Comparison of ENCODE assay signal across 9 cellular contexts in the genomic region with DNA sequence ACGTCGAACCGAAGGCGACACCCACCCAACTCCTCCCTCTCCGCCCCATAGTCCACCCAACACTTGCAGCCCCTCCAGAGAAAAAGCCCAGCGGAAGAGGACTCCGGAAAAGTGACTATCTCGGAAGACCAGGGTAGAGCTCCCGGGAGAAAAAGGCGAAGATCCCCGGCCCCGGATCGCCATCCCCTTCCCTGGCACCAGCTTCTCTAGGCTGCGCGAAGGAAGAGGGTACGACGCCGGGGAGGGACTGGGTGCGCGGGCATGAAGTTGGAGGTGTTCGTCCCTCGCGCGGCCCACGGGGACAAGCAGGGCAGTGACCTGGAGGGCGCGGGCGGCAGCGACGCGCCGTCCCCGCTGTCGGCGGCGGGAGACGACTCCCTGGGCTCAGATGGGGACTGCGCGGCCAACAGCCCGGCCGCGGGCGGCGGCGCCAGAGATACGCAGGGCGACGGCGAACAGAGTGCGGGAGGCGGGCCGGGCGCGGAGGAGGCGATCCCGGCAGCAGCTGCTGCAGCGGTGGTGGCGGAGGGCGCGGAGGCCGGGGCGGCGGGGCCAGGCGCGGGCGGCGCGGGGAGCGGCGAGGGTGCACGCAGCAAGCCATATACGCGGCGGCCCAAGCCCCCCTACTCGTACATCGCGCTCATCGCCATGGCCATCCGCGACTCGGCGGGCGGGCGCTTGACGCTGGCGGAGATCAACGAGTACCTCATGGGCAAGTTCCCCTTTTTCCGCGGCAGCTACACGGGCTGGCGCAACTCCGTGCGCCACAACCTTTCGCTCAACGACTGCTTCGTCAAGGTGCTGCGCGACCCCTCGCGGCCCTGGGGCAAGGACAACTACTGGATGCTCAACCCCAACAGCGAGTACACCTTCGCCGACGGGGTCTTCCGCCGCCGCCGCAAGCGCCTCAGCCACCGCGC. TPM values are rescaled to one million over a fixed set of nuclear protein-coding genes. Genes with fewer than 3 reads are reported as not detected.
DNase-seq lines count a peak whose midpoint lies in the region; ATAC-seq and TF ChIP-seq lines count a peak whose summit lies in the region.
"Had no signal": no experiment of that assay in that cellular context is flagged by ENCODE, and none has a peak within 500 bp of the region (broad histone marks: within the 10 kb centered on the region; RNA-seq: fewer than 3 reads in every experiment).

No MANE protein-coding gene starts in this region.

- peaks cover 5 to 18% of the 10 kb centered on the region in 2 donors for H3K4me1 ChIP-seq in gastrocnemius medialis

- DNase-seq in SIG-M5 treated with dmso at 0.1 percent for 504 hours (lab: John Stamatoyannopoulos, UW; ENCODE audit: unreplicated experiment) (peak; percentile 46), SIG-M5 (lab: John Stamatoyannopoulos, UW) (no peak), foreskin melanocyte (peak; percentile 25), gastrocnemius medialis (no peak)
- no peak for DNase-seq in T-helper 2 cell treated with Interferon-gamma antibody and Interleukin-4, amounts not matched to agents 5 μg/mL and 100 μg/mL, for 36 hours (ENCODE audit: low spot score)
- DNase-seq: DND-41 had no signal

- H3K9me3 Mint-ChIP-seq in T-helper 2 cell treated with Interferon-gamma antibody and Interleukin-4, amounts not matched to agents 5 μg/mL and 100 μg/mL, for 36 hours: no peaks in the 10 kb centered on the region

- peak overlapping the region; percentile 39 to 66 (median 42) for H3K4me3 ChIP-seq in gastrocnemius medialis

- no peak for TF ChIP-seq CTCF in gastrocnemius medialis (IDR thresholded peaks at IDR 0.05 in 4 of 5, conservative IDR thresholded peaks at IDR 0.05 in 1 of 5)

- peaks cover 11% of the 10 kb centered on the region for H3K4me1 Mint-ChIP-seq in T-helper 2 cell treated with Interferon-gamma antibody and Interleukin-4, amounts not matched to agents 5 μg/mL and 100 μg/mL, for 36 hours (ENCODE audit: low read depth)

- ATAC-seq in gastrocnemius medialis (no peak), GM21619 (IDR thresholded peaks at IDR 0.05; ENCODE audit: unreplicated experiment) (no peak), HG02885 (IDR thresholded peaks at IDR 0.05; ENCODE audit: poor library complexity, unreplicated experiment) (no peak), HG02763 (IDR thresholded peaks at IDR 0.05; ENCODE audit: unreplicated experiment) (no peak)

- no peak for TF ChIP-seq POLR2A in gastrocnemius medialis (IDR thresholded peaks at IDR 0.05)

- peaks cover 47 to 73% (median 68%) of the 10 kb centered on the region in 3 donors for H3K27me3 ChIP-seq in gastrocnemius medialis

- peak overlapping the region; percentile 60 for H3K27ac Mint-ChIP-seq in T-helper 2 cell treated with Interferon-gamma antibody and Interleukin-4, amounts not matched to agents 5 μg/mL and 100 μg/mL, for 36 hours

- intact Hi-C loops in gastrocnemius medialis (cut with DNase I; ENCODE audit: low total_unique reads): loop anchor here (5.0 kb wide), 1 partner anchor 70 kb away; no protein-coding TSS in a partner anchor

- H3K36me3 ChIP-seq in gastrocnemius medialis: no peaks in the 10 kb centered on the region

- no peak overlapping the region for H3K27ac ChIP-seq in gastrocnemius medialis

- H3K9me3 ChIP-seq in gastrocnemius medialis: no peaks in the 10 kb centered on the region

- H3K27me3 Mint-ChIP-seq in T-helper 2 cell treated with Interferon-gamma antibody and Interleukin-4, amounts not matched to agents 5 μg/mL and 100 μg/mL, for 36 hours (ENCODE audit: low read depth): peaks cover 66% of the 10 kb centered on the region

- in situ Hi-C loops in gastrocnemius medialis (cut with MboI; ENCODE audit: low sequenced_read_pairs in 4 of 4): no loop called here

- peak overlapping the region; percentile 69 for H3K4me3 Mint-ChIP-seq in T-helper 2 cell treated with Interferon-gamma antibody and Interleukin-4, amounts not matched to agents 5 μg/mL and 100 μg/mL, for 36 hours

- no peaks in the 10 kb centered on the region for H3K36me3 Mint-ChIP-seq in T-helper 2 cell treated with Interferon-gamma antibody and Interleukin-4, amounts not matched to agents 5 μg/mL and 100 μg/mL, for 36 hours (ENCODE audit: low read depth)

RNA-seq across cellular contexts. Expression of a gene that starts 0.8 kb away (rescaled TPM):
- under 1 TPM in 1 of 4 donors, not detected in 3; 0.42 TPM for total RNA-seq in gastrocnemius medialis

Comparison
In these comparisons a context has a peak if more than half of its experiments do, and no peak if none do; other contexts are left out.
1. DNase-seq: peak in SIG-M5 treated with dmso at 0.1 percent for 504 hours (single experiment) and foreskin melanocyte (single experiment); none in SIG-M5 (single experiment), T-helper 2 cell treated with Interferon-gamma antibody and Interleukin-4, amounts not matched to agents 5 μg/mL and 100 μg/mL, for 36 hours (single experiment) and gastrocnemius medialis (0 of 2).